1 cellular context compared by ENCODE assay signal in the genomic region with DNA sequence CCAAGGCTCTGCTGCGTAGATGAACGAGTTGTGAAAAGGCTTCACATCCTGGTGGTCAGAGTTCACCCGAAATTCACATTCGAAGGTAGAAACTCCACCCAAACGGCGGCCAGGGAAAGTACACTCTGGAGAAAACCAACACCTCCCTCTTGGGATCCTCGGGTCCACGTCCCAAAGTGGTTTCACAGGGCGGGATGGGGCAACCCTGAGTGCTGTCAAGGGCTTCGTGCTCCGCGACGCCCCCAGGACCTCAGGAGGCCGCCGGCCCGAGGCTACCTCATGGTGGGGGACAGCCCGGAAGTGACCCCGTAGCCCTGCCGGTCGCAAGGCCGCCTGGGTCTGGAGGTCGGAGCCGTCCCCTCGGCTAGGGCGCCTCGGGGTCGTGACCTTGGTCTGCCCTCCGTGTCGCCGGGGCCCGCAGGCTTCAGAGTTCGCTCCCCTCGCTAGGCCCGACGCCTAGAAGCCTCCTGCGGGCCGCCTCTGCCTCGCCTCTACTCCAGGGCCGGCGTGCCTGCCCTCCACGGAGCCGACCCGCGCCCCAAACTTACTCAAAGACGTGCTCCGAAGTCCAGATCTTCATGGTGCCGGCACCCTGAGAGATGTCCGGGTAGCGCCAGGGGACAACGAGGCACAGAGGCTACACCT.
A peak's percentile ranks its signal among the peaks of the same experiment; 100 is the strongest.
TF ChIP-seq lines count a peak whose summit lies in the region.

A gene (minus strand): TSS at position 636 of the 645 bp plus-strand sequence. CDS start 56 bp downstream, at position 580.

TF ChIP-seq in A549, 52 proteins besides CTCF, POLR2A, EP300 and RAD21 (continued from another document):
- TF ChIP-seq RNF2 (IDR thresholded peaks at IDR 0.05; ENCODE audit: borderline replicate concordance, low read depth) (0 out of 2 replicates have a peak, but pooled peaks have one; percentile 66), POLR2AphosphoS2 (conservative IDR thresholded peaks at IDR 0.05; ENCODE audit: low read length) (no peak), ESRRA (IDR thresholded peaks at IDR 0.05; ENCODE audit: borderline replicate concordance, low read length) (0 out of 2 replicates have a peak, but pooled peaks have one; percentile 37), PHF8 (IDR thresholded peaks at IDR 0.05; ENCODE audit: borderline replicate concordance, low read depth) (peak; percentile 99)
- TF ChIP-seq, protein P1, sequence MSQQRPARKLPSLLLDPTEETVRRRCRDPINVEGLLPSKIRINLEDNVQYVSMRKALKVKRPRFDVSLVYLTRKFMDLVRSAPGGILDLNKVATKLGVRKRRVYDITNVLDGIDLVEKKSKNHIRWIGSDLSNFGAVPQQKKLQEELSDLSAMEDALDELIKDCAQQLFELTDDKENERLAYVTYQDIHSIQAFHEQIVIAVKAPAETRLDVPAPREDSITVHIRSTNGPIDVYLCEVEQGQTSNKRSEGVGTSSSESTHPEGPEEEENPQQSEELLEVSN (IDR thresholded peaks at IDR 0.05; ENCODE audit: borderline replicate concordance, low read depth) = peak; percentile 70; the same call in 1 of the 2 replicates
